8 cellular contexts compared by ENCODE assay signal in the genomic region with DNA sequence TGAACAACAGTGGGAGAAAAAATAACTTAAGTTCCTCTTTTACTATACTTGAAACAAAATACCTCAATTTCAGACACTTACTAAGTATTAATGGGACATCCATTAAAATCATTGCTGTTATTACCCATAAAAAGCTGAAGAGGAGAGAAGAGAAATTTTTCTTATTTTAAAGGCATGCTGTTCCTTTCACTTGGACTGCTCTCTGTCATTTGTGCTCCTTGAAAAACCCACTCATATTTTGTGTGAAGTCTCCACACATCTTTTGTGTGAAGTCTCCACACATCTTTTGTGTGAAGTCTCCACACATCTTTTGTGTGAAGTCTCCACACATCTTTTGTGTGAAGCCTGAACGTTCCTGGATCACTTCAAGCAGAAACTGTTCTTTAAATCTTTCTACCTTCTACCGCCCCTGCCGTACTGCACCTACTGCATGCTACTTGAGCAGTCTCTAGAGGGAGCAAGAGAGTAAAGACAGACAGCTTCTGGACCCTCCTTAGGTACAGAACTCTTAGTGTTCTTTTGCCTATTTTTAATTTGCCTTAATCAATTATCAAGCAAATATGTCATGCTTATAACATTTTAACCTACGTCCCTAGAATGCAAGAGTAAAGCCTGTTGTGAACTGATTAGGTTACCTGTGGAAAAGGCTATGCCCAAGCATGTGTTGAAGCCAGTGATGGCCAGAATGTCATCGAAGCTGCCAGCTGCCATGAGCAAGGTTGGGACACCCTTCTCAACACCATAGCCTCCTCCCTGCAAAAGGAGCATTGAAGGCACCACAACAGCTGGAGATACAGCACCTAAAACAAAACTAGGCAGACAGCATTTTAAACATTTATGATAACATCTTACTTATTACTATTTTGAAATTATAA. TPM values are rescaled to one million over a fixed set of nuclear protein-coding genes. Genes with fewer than 3 reads are reported as not detected.
A peak's percentile ranks its signal among the peaks of the same experiment; 100 is the strongest.
DNase-seq lines count a peak whose midpoint lies in the region; ATAC-seq and TF ChIP-seq lines count a peak whose summit lies in the region.

No MANE protein-coding gene starts in this region.

- no peaks in the 10 kb centered on the region for H3K27me3 ChIP-seq in prostate gland (replicated peaks; ENCODE audit: insufficient read depth)

- DNase-seq in CD14-positive monocyte (ENCODE audit: low spot score): no peak
- peak; percentile 3 for DNase-seq in NCI-H345 treated with DMSO at 0.1 percent for 48 hours (lab: John Stamatoyannopoulos, UW; ENCODE audit: unreplicated experiment)
- peak; percentile 7 for DNase-seq in activated T-cell treated with anti-CD3 and anti-CD28 coated beads for 4 hours
- peak; percentile 65 for DNase-seq in germinal center (ENCODE audit: low spot score)
- DNase-seq in prostate gland (ENCODE audit: low spot score): no peak
- DNase-seq in NK-92 treated with Interleukin-12 subunit alpha and Interleukin-12 subunit beta, amount 100 ng/mL, for 24 hours (lab: John Stamatoyannopoulos, UW): no peak

- H3K27ac Mint-ChIP-seq in CD14-positive monocyte: no peak overlapping the region

- no peak overlapping the region for H3K4me3 ChIP-seq in prostate gland

- H3K27me3 Mint-ChIP-seq in CD14-positive monocyte (ENCODE audit: low read depth in 3 of 3): no peaks in the 10 kb centered on the region

- no peaks in the 10 kb centered on the region for H3K9me3 ChIP-seq in prostate gland

- no peak for TF ChIP-seq POLR2A in prostate gland (IDR thresholded peaks at IDR 0.05)

- intact Hi-C loops in CD14-positive monocyte (cut with micrococcal nuclease) (loop anchor here in 1 of 2 donors (2.0 kb wide), 1 partner anchor 44 kb away; no protein-coding TSS in a partner anchor), prostate gland (cut with DNase I) (loop anchor here (10.0 kb wide), 1 partner anchor 48 kb away; a partner anchor contains a TSS)

- no peaks in the 10 kb centered on the region for H3K36me3 Mint-ChIP-seq in CD14-positive monocyte

- no peaks in the 10 kb centered on the region for H3K4me1 ChIP-seq in prostate gland (replicated peaks)

- H3K9me3 Mint-ChIP-seq in CD14-positive monocyte: no peaks in the 10 kb centered on the region

- no peaks in the 10 kb centered on the region for H3K36me3 ChIP-seq in prostate gland

- no peak overlapping the region for H3K4me3 Mint-ChIP-seq in CD14-positive monocyte

- TF ChIP-seq CTCF in CD14-positive monocyte (IDR thresholded peaks at IDR 0.05): peak; percentile 90
- TF ChIP-seq CTCF in prostate gland (IDR thresholded peaks at IDR 0.05): peak in 3 of 4 experiments; percentile 37 to 46 (median 39)

- 59% methylated on average over 5 of the region's 5 CpGs for WGBS in prostate gland

- no peak overlapping the region for H3K27ac ChIP-seq in prostate gland

- H3K4me1 Mint-ChIP-seq in CD14-positive monocyte: peaks cover 2% of the 10 kb centered on the region

- ATAC-seq in GM18517 (IDR thresholded peaks at IDR 0.05; ENCODE audit: unreplicated experiment) (peak; percentile 92), HG02884 (IDR thresholded peaks at IDR 0.05; ENCODE audit: unreplicated experiment) (peak; percentile 97)

RNA-seq across cellular contexts. Expression of a gene that starts 27.1 kb away (rescaled TPM):
- 1 to 10 TPM in 1 of 2 donors, under 1 TPM in 1; 0.13 to 1.5 TPM for polyA plus RNA-seq in CD14-positive monocyte
- total RNA-seq in prostate gland: 1 to 10 TPM in 1 of 2 donors, not detected in 1; 9.3 TPM

RNA-seq across cellular contexts. Expression of a gene that starts 29.9 kb away (rescaled TPM):
- polyA plus RNA-seq in CD14-positive monocyte: under 1 TPM; 0.38 to 0.48 TPM
- total RNA-seq in prostate gland: 1 to 10 TPM; 3.9 to 8.7 TPM

RNA-seq across cellular contexts. Expression of a gene that starts 53.0 kb away (rescaled TPM):
- polyA plus RNA-seq in CD14-positive monocyte: 1 to 10 TPM; 6.2 to 8.5 TPM
- 10 to 100 TPM; 41.5 to 54.1 TPM for total RNA-seq in prostate gland

Comparison
In these comparisons a context has a peak if more than half of its experiments do, and no peak if none do; other contexts are left out.
1. DNase-seq: peak in NCI-H345 treated with DMSO at 0.1 percent for 48 hours (single experiment), activated T-cell treated with anti-CD3 and anti-CD28 coated beads for 4 hours (single experiment) and germinal center (single experiment); none in CD14-positive monocyte (single experiment), prostate gland (single experiment) and NK-92 treated with Interleukin-12 subunit alpha and Interleukin-12 subunit beta, amount 100 ng/mL, for 24 hours (single experiment).